ENCODE assay signal across 1 cellular context in genomic region chr7:47551550-47552121, GRCh38.
TF ChIP-seq lines count a peak whose summit lies in the region.

No MANE protein-coding gene starts in this region.

TF ChIP-seq in SK-N-SH, 30 proteins besides CTCF, POLR2A, EP300 and RAD21 (continued from another document):
- TF ChIP-seq EZH2phosphoT487 (IDR thresholded peaks at IDR 0.05; ENCODE audit: borderline replicate concordance, low read depth) (no peak), GATA2 (CRISPR knock-in tag; IDR thresholded peaks at IDR 0.05) (no peak), PBX3 (IDR thresholded peaks at IDR 0.05) (no peak), RXRA (IDR thresholded peaks at IDR 0.05; ENCODE audit: borderline replicate concordance, low read depth) (no peak), IRF3 (IDR thresholded peaks at IDR 0.05; ENCODE audit: low read depth, low read length) (no peak), USF2 (IDR thresholded peaks at IDR 0.05; ENCODE audit: borderline replicate concordance, low read depth, low read length) (no peak), TAF1 (IDR thresholded peaks at IDR 0.05; ENCODE audit: borderline replicate concordance, low read depth, low read length) (no peak), TEAD4 (IDR thresholded peaks at IDR 0.05; ENCODE audit: borderline replicate concordance, insufficient read depth) (no peak)
